ENCODE assay signal across 19 cellular contexts in the genomic region with DNA sequence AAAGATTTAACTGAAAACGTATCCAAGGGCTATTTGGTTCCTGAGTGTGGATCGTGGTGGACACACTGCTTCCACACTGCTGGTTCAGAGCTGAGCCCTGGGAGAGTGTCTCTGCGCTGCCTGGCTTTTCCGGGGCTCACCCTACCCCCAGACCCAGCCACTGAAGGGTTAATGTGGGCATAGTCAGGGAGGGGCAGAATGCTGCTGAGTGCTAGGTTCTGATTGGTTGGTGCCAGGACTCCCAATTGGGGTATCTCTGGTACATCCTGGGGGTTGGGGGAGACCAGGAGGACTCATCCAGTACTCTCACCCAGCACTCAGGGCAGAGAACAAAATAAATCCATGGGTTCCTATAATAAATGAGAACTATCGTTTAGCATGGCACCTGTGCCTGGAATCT.
"Had no signal": no experiment of that assay in that cellular context is flagged by ENCODE, and none has a peak within 500 bp of the region (broad histone marks: within the 10 kb centered on the region; RNA-seq: fewer than 3 reads in every experiment).

No MANE protein-coding gene starts in this region.

- H3K27ac ChIP-seq: body of pancreas, colonic mucosa had no signal

- H3K4me1 ChIP-seq: body of pancreas, colonic mucosa had no signal

- H3K27ac Mint-ChIP-seq: activated B cell treated with CpG ODN at 0.5 μM for 24 hours; activated CD8-positive, alpha-beta T cell treated with anti-CD3 and anti-CD28 coated beads for 36 hours; activated naive CD4-positive, alpha-beta T cell treated with anti-CD3 and anti-CD28 coated beads, Interleukin-2, amount 10 ng/mL, durations not matched to agents 7 days and 5 days; activated naive CD4-positive, alpha-beta T cell treated with anti-CD3 and anti-CD28 coated beads, Interleukin-2, amount 50 U/mL, for 72 hours; activated naive CD8-positive, alpha-beta T cell treated with anti-CD3 and anti-CD28 coated beads, Interleukin-2, amount 10 ng/mL, durations not matched to agents 7 days and 5 days; activated T-helper 17 cell treated with anti-CD3 and anti-CD28 coated beads, Interleukin-2, amount 50 U/mL, for 72 hours had no signal

- H3K9me3 ChIP-seq: body of pancreas, colonic mucosa had no signal

- H3K9me3 Mint-ChIP-seq: activated T-helper 17 cell treated with anti-CD3 and anti-CD28 coated beads, Interleukin-2, amount 50 U/mL, for 72 hours had no signal

- H3K36me3 ChIP-seq: colonic mucosa had no signal

- H3K4me1 Mint-ChIP-seq: activated B cell treated with CpG ODN at 0.5 μM for 24 hours; activated naive CD4-positive, alpha-beta T cell treated with anti-CD3 and anti-CD28 coated beads, Interleukin-2, amount 10 ng/mL, durations not matched to agents 7 days and 5 days; activated naive CD8-positive, alpha-beta T cell treated with anti-CD3 and anti-CD28 coated beads, Interleukin-2, amount 10 ng/mL, durations not matched to agents 7 days and 5 days; activated T-helper 17 cell treated with anti-CD3 and anti-CD28 coated beads, Interleukin-2, amount 50 U/mL, for 72 hours had no signal

- H3K4me3 ChIP-seq: body of pancreas, colonic mucosa had no signal

- H3K4me3 Mint-ChIP-seq: activated B cell treated with CpG ODN at 0.5 μM for 24 hours; activated CD8-positive, alpha-beta T cell treated with anti-CD3 and anti-CD28 coated beads for 36 hours; activated naive CD4-positive, alpha-beta T cell treated with anti-CD3 and anti-CD28 coated beads, Interleukin-2, amount 10 ng/mL, durations not matched to agents 7 days and 5 days; activated naive CD8-positive, alpha-beta T cell treated with anti-CD3 and anti-CD28 coated beads, Interleukin-2, amount 10 ng/mL, durations not matched to agents 7 days and 5 days; activated T-cell treated with anti-CD3 and anti-CD28 coated beads, Interleukin-2, amount 50 U/mL, for 4 hours; activated T-helper 17 cell treated with anti-CD3 and anti-CD28 coated beads, Interleukin-2, amount 50 U/mL, for 72 hours had no signal

- H3K27me3 ChIP-seq: body of pancreas, colonic mucosa had no signal

- DNase-seq: activated B cell treated with CpG ODN at 0.5 μM for 24 hours; activated CD4-positive, alpha-beta T cell treated with anti-CD3 and anti-CD28 coated beads for 48 hours; activated CD4-positive, alpha-beta T cell treated with anti-CD3 and anti-CD28 coated beads, Interleukin-2, amount 50 U/mL, for 1 hour; activated CD4-positive, alpha-beta T cell treated with anti-CD3 and anti-CD28 coated beads, Interleukin-2, amount 50 U/mL, for 48 hours; activated CD8-positive, alpha-beta memory T cell treated with anti-CD3 and anti-CD28 coated beads for 24 hours; activated CD8-positive, alpha-beta T cell treated with anti-CD3 and anti-CD28 coated beads for 36 hours; activated effector memory CD4-positive, alpha-beta T cell treated with Interleukin-2 at 50 U/mL for 16 hours; activated naive CD4-positive, alpha-beta T cell treated with anti-CD3 and anti-CD28 coated beads, Interleukin-2, amount 10 ng/mL, durations not matched to agents 7 days and 5 days; activated naive CD8-positive, alpha-beta T cell treated with anti-CD3 and anti-CD28 coated beads, Interleukin-2, amount 10 ng/mL, durations not matched to agents 7 days and 5 days; activated T-cell treated with anti-CD3 and anti-CD28 coated beads, Interleukin-2, amount 50 U/mL, for 4 hours; aorta; body of pancreas; colonic mucosa; effector CD8-positive, alpha-beta T cell; foreskin fibroblast; head of caudate nucleus; T-helper 2 cell had no signal

- H3K36me3 Mint-ChIP-seq: activated naive CD4-positive, alpha-beta T cell treated with anti-CD3 and anti-CD28 coated beads, Interleukin-2, amount 10 ng/mL, durations not matched to agents 7 days and 5 days; activated naive CD8-positive, alpha-beta T cell treated with anti-CD3 and anti-CD28 coated beads, Interleukin-2, amount 10 ng/mL, durations not matched to agents 7 days and 5 days had no signal
